Comparison of ENCODE assay signal across 1 cellular context in the genomic region with DNA sequence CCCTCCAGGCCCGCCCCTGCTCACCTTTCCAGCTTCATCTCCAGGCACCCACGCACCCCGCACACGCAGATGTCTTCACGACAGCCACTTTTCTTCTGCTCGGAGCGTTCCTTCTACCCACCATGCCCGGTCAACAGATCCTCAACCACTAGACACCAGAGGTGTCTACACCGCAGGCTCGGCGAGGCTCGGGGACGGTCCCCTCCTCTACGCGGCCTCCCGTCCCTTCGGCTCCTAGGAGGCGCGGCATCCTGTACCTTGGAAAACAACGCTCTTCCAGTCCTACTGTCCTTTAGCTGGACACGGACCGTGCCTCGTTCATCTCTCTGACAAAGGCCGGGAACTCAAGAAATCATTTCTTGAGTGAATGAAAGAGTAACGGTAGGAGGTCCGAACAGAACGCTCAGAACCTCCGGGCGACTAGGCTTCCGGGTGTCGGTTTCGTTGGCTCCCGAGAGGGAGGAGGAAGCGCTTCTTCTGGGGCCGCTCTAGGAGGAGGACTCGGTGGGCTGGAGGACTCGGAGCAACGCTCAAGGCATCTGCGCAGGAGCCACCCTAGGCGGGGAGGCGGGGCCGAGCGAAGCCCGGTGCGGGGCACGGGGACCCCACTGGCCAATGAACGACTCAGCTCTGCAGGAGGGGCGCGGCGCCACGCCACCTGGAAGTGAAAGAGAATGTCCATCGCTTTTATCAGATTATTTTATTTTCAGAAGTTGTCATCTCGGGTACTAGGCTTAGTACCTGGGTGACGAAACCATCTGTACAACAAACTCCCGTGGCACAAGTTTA.
A peak's percentile ranks its signal among the peaks of the same experiment; 100 is the strongest.
TF ChIP-seq lines count a peak whose summit lies in the region.

No MANE protein-coding gene starts in this region.

TF ChIP-seq in K562, 482 proteins besides CTCF, POLR2A, EP300 and RAD21 (continued from another document and continues in another):
- no peak for TF ChIP-seq EZH2 (IDR thresholded peaks at IDR 0.05; ENCODE audit: borderline replicate concordance, low read depth, low read length)
- TF ChIP-seq, protein P1, sequence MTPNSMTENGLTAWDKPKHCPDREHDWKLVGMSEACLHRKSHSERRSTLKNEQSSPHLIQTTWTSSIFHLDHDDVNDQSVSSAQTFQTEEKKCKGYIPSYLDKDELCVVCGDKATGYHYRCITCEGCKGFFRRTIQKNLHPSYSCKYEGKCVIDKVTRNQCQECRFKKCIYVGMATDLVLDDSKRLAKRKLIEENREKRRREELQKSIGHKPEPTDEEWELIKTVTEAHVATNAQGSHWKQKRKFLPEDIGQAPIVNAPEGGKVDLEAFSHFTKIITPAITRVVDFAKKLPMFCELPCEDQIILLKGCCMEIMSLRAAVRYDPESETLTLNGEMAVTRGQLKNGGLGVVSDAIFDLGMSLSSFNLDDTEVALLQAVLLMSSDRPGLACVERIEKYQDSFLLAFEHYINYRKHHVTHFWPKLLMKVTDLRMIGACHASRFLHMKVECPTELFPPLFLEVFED (CRISPR knock-in tag; conservative IDR thresholded peaks at IDR 0.05): no peak; the same call in 1 of the 2 replicates
- no peak for TF ChIP-seq ZNF253 (CRISPR knock-in tag; conservative IDR thresholded peaks at IDR 0.05)
- TF ChIP-seq, protein P2, sequence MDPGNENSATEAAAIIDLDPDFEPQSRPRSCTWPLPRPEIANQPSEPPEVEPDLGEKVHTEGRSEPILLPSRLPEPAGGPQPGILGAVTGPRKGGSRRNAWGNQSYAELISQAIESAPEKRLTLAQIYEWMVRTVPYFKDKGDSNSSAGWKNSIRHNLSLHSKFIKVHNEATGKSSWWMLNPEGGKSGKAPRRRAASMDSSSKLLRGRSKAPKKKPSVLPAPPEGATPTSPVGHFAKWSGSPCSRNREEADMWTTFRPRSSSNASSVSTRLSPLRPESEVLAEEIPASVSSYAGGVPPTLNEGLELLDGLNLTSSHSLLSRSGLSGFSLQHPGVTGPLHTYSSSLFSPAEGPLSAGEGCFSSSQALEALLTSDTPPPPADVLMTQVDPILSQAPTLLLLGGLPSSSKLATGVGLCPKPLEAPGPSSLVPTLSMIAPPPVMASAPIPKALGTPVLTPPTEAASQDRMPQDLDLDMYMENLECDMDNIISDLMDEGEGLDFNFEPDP (CRISPR knock-in tag; IDR thresholded peaks at IDR 0.05): no peak
- no peak for TF ChIP-seq ZNF124 (CRISPR knock-in tag; IDR thresholded peaks at IDR 0.05)
- no peak for TF ChIP-seq BDP1 (IDR thresholded peaks at IDR 0.05; ENCODE audit: insufficient read depth, insufficient read length)
- TF ChIP-seq NCOA1 (IDR thresholded peaks at IDR 0.05; ENCODE audit: low read depth): 0 out of 2 replicates have a peak, but pooled peaks have one; percentile 29
- no peak for TF ChIP-seq MAFF (IDR thresholded peaks at IDR 0.05; ENCODE audit: low read length)
- peak; percentile 69 for TF ChIP-seq EGR1 (conservative IDR thresholded peaks at IDR 0.05)
- peak; percentile 76 for TF ChIP-seq TBP (optimal IDR thresholded peaks at IDR 0.05; ENCODE audit: low read depth, low read length)
- no peak for TF ChIP-seq PRPF4 (IDR thresholded peaks at IDR 0.05; ENCODE audit: insufficient read depth, low read depth, low read length, poor library complexity, severe bottlenecking)
- peak; percentile 55; the same call in 1 of the 2 replicates for TF ChIP-seq ELF4 (CRISPR knock-in tag; IDR thresholded peaks at IDR 0.05)
- peak; percentile 93 for TF ChIP-seq GABPA (tag; conservative IDR thresholded peaks at IDR 0.05; ENCODE audit: low read depth)
- no peak for TF ChIP-seq ZNF707 (CRISPR knock-in tag; conservative IDR thresholded peaks at IDR 0.05)
- TF ChIP-seq, protein P3, sequence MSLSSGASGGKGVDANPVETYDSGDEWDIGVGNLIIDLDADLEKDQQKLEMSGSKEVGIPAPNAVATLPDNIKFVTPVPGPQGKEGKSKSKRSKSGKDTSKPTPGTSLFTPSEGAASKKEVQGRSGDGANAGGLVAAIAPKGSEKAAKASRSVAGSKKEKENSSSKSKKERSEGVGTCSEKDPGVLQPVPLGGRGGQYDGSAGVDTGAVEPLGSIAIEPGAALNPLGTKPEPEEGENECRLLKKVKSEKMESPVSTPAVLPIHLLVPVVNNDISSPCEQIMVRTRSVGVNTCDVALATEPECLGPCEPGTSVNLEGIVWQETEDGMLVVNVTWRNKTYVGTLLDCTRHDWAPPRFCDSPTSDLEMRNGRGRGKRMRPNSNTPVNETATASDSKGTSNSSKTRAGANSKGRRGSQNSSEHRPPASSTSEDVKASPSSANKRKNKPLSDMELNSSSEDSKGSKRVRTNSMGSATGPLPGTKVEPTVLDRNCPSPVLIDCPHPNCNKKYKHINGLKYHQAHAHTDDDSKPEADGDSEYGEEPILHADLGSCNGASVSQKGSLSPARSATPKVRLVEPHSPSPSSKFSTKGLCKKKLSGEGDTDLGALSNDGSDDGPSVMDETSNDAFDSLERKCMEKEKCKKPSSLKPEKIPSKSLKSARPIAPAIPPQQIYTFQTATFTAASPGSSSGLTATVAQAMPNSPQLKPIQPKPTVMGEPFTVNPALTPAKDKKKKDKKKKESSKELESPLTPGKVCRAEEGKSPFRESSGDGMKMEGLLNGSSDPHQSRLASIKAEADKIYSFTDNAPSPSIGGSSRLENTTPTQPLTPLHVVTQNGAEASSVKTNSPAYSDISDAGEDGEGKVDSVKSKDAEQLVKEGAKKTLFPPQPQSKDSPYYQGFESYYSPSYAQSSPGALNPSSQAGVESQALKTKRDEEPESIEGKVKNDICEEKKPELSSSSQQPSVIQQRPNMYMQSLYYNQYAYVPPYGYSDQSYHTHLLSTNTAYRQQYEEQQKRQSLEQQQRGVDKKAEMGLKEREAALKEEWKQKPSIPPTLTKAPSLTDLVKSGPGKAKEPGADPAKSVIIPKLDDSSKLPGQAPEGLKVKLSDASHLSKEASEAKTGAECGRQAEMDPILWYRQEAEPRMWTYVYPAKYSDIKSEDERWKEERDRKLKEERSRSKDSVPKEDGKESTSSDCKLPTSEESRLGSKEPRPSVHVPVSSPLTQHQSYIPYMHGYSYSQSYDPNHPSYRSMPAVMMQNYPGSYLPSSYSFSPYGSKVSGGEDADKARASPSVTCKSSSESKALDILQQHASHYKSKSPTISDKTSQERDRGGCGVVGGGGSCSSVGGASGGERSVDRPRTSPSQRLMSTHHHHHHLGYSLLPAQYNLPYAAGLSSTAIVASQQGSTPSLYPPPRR (CRISPR knock-in tag; IDR thresholded peaks at IDR 0.05; ENCODE audit: borderline replicate concordance): no peak
- no peak for TF ChIP-seq ZNF717 (CRISPR knock-in tag; IDR thresholded peaks at IDR 0.05)
- peak; percentile 62 for TF ChIP-seq NBN (IDR thresholded peaks at IDR 0.05; ENCODE audit: low read depth)
- peak; percentile 76 for TF ChIP-seq ETV1 (tag; conservative IDR thresholded peaks at IDR 0.05; ENCODE audit: low read depth)
- no peak for TF ChIP-seq TOE1 (IDR thresholded peaks at IDR 0.05; ENCODE audit: borderline replicate concordance)
- TF ChIP-seq TOE1 (CRISPR knock-in tag; IDR thresholded peaks at IDR 0.05; ENCODE audit: borderline replicate concordance, low read depth): 0 out of 2 replicates have a peak, but pooled peaks have one; percentile 28
- TF ChIP-seq GTF2E2 (tag; IDR thresholded peaks at IDR 0.05): peak; percentile 88
- TF ChIP-seq, protein P4, sequence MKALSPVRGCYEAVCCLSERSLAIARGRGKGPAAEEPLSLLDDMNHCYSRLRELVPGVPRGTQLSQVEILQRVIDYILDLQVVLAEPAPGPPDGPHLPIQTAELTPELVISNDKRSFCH (CRISPR knock-in tag; IDR thresholded peaks at IDR 0.05): no peak
- TF ChIP-seq, protein P4 (tag; IDR thresholded peaks at IDR 0.05): 0 out of 2 replicates have a peak, but pooled peaks have one; percentile 23
- TF ChIP-seq POLR2B (IDR thresholded peaks at IDR 0.05; ENCODE audit: low read depth, partially characterized antibody): peak; percentile 75
- TF ChIP-seq, protein P5, sequence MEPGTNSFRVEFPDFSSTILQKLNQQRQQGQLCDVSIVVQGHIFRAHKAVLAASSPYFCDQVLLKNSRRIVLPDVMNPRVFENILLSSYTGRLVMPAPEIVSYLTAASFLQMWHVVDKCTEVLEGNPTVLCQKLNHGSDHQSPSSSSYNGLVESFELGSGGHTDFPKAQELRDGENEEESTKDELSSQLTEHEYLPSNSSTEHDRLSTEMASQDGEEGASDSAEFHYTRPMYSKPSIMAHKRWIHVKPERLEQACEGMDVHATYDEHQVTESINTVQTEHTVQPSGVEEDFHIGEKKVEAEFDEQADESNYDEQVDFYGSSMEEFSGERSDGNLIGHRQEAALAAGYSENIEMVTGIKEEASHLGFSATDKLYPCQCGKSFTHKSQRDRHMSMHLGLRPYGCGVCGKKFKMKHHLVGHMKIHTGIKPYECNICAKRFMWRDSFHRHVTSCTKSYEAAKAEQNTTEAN (CRISPR knock-in tag; IDR thresholded peaks at IDR 0.05): no peak
- peak; percentile 61 for TF ChIP-seq HNRNPLL (IDR thresholded peaks at IDR 0.05; ENCODE audit: low read depth, low read length, poor library complexity, severe bottlenecking)
- TF ChIP-seq NR2F6 (CRISPR knock-in tag; IDR thresholded peaks at IDR 0.05): no peak
- TF ChIP-seq, protein P6, sequence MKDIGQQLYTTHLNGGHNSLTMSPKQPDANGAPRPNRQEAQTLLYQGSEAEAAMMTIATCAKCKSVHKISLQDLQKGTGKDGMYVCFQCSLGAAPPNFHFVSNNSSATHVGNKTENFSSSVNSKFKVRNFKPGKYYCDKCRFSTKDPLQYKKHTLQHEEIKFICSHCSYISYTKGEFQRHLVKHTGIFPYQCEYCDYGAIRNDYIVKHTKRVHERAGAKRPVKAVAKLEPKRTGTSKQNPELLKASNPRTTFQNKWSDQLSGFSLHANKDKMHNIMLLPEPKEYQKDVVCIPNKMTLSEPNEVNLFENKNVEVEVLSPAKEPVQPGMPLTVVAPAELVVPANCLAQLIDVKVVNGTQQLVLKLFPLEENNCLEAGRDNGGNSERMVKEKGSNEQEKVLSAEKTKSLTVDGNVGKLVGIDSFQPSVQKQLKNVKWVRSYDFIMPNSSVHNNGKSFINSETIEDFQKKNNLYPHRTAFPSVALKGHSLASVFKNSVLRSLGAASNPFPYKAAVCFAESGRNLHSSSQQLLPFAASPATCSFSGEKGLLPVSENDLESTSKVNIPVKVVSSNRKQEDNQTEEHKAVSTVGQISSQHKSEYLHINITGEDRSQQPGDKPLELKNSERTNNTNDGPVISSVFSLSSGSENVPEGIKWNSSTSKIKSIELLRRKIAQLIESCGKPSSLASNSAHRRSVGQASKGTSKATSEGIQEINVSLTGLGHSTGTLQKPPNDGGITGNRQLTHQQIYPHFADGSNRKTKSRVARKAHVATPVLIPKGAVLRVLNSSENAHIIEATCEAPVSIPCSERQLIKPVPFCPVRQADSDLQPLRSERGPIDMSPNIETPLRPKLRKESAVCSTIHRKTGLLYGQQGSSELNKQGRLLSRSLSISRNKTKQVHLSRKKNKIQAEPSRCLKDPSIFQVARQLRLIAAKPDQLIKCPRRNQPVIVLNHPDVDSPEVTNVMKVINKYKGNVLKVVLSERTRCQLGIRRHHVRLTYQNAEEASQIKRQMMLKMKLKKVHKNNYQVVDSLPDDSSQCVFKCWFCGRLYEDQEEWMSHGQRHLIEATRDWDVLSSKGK (CRISPR knock-in tag; IDR thresholded peaks at IDR 0.05): no peak
- 0 out of 2 replicates have a peak, but pooled peaks have one; percentile 26 for TF ChIP-seq KLF1 (tag; IDR thresholded peaks at IDR 0.05)
- TF ChIP-seq SMAD1 (IDR thresholded peaks at IDR 0.05; ENCODE audit: low read depth, low read length, partially characterized antibody): no peak
- peak; percentile 82 for TF ChIP-seq MBD2 (IDR thresholded peaks at IDR 0.05; ENCODE audit: borderline replicate concordance, low read depth)
- TF ChIP-seq, protein P7, sequence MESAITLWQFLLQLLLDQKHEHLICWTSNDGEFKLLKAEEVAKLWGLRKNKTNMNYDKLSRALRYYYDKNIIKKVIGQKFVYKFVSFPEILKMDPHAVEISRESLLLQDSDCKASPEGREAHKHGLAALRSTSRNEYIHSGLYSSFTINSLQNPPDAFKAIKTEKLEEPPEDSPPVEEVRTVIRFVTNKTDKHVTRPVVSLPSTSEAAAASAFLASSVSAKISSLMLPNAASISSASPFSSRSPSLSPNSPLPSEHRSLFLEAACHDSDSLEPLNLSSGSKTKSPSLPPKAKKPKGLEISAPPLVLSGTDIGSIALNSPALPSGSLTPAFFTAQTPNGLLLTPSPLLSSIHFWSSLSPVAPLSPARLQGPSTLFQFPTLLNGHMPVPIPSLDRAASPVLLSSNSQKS (CRISPR knock-in tag; IDR thresholded peaks at IDR 0.05): no peak
- TF ChIP-seq, protein P8, sequence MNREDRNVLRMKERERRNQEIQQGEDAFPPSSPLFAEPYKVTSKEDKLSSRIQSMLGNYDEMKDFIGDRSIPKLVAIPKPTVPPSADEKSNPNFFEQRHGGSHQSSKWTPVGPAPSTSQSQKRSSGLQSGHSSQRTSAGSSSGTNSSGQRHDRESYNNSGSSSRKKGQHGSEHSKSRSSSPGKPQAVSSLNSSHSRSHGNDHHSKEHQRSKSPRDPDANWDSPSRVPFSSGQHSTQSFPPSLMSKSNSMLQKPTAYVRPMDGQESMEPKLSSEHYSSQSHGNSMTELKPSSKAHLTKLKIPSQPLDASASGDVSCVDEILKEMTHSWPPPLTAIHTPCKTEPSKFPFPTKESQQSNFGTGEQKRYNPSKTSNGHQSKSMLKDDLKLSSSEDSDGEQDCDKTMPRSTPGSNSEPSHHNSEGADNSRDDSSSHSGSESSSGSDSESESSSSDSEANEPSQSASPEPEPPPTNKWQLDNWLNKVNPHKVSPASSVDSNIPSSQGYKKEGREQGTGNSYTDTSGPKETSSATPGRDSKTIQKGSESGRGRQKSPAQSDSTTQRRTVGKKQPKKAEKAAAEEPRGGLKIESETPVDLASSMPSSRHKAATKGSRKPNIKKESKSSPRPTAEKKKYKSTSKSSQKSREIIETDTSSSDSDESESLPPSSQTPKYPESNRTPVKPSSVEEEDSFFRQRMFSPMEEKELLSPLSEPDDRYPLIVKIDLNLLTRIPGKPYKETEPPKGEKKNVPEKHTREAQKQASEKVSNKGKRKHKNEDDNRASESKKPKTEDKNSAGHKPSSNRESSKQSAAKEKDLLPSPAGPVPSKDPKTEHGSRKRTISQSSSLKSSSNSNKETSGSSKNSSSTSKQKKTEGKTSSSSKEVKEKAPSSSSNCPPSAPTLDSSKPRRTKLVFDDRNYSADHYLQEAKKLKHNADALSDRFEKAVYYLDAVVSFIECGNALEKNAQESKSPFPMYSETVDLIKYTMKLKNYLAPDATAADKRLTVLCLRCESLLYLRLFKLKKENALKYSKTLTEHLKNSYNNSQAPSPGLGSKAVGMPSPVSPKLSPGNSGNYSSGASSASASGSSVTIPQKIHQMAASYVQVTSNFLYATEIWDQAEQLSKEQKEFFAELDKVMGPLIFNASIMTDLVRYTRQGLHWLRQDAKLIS (CRISPR knock-in tag; IDR thresholded peaks at IDR 0.05): no peak
- TF ChIP-seq HNRNPUL1 (IDR thresholded peaks at IDR 0.05; ENCODE audit: low read length): no peak
- TF ChIP-seq THRAP3 (IDR thresholded peaks at IDR 0.05; ENCODE audit: borderline replicate concordance): 0 out of 2 replicates have a peak, but pooled peaks have one; percentile 16
- TF ChIP-seq BRCA1 (IDR thresholded peaks at IDR 0.05): no peak
- no peak; the same call in 1 of the 2 replicates for TF ChIP-seq BRCA1 (CRISPR knock-in tag; IDR thresholded peaks at IDR 0.05)
